ENCODE assay signal across 1 cellular context in the genomic region with DNA sequence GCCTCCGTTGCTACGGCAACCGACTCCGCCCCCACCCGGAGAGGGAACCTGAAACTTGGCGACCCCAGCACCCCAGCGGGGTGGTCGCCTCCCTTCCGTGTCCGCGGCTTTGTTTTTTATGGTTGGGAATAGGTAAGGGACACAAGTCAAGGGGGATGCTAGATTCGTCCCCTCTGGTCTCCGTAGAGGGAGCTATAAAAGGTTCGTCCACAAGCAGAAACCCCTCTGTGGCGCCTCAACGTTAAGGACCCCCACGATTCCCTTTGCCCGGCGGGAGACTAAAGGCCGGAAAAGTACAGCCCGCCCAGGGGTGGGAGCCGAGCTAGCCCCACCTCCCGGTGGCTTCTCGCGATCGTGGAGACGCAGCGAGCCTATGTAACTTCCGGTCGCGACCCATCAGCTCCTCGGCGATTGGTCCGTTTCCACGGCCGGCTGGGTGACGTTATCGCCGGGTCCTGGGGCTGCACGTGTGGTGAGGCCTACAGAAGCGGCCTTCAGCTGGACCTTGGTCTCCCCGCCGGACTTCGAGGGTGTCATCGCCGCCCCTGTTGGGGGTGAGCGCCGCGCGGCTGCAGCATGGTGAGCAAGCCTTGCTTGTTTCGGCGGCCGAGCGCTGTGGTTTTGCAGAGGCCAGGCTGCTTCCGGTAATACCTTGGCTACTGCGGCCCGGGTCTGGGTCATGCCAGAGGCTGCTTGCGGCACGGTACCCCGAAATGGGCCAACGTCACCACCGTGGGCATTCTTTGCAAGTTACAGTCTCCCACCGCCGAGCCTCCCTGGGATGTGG.
TF ChIP-seq lines count a peak whose summit lies in the region.

A gene with protein sequence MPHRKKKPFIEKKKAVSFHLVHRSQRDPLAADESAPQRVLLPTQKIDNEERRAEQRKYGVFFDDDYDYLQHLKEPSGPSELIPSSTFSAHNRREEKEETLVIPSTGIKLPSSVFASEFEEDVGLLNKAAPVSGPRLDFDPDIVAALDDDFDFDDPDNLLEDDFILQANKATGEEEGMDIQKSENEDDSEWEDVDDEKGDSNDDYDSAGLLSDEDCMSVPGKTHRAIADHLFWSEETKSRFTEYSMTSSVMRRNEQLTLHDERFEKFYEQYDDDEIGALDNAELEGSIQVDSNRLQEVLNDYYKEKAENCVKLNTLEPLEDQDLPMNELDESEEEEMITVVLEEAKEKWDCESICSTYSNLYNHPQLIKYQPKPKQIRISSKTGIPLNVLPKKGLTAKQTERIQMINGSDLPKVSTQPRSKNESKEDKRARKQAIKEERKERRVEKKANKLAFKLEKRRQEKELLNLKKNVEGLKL (plus strand): TSS at position 437 of the 787 bp plus-strand sequence. CDS start 140 bp downstream, at position 577.

TF ChIP-seq in K562, 482 proteins besides CTCF, POLR2A, EP300 and RAD21 (continued from another document and continues in another):
- no peak for TF ChIP-seq CREB5 (CRISPR knock-in tag; IDR thresholded peaks at IDR 0.05)
- no peak for TF ChIP-seq BRCA1 (IDR thresholded peaks at IDR 0.05)
- no peak for TF ChIP-seq BRCA1 (CRISPR knock-in tag; IDR thresholded peaks at IDR 0.05)
- no peak for TF ChIP-seq BRF2 (IDR thresholded peaks at IDR 0.05; ENCODE audit: borderline replicate concordance, insufficient read depth, insufficient read length)
- 0 out of 2 replicates have a peak, but pooled peaks have one; percentile 71 for TF ChIP-seq SREBF2 (CRISPR knock-in tag; IDR thresholded peaks at IDR 0.05)
- TF ChIP-seq, protein P1, sequence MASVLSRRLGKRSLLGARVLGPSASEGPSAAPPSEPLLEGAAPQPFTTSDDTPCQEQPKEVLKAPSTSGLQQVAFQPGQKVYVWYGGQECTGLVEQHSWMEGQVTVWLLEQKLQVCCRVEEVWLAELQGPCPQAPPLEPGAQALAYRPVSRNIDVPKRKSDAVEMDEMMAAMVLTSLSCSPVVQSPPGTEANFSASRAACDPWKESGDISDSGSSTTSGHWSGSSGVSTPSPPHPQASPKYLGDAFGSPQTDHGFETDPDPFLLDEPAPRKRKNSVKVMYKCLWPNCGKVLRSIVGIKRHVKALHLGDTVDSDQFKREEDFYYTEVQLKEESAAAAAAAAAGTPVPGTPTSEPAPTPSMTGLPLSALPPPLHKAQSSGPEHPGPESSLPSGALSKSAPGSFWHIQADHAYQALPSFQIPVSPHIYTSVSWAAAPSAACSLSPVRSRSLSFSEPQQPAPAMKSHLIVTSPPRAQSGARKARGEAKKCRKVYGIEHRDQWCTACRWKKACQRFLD (CRISPR knock-in tag; IDR thresholded peaks at IDR 0.05): peak; percentile 98
- no peak for TF ChIP-seq IRF2 (CRISPR knock-in tag; IDR thresholded peaks at IDR 0.05)
- TF ChIP-seq MTA3 (IDR thresholded peaks at IDR 0.05; ENCODE audit: borderline replicate concordance): peak; percentile 92
- no peak for TF ChIP-seq KLF10 (CRISPR knock-in tag; IDR thresholded peaks at IDR 0.05)
- peak; percentile 57 for TF ChIP-seq TAF9B (IDR thresholded peaks at IDR 0.05; ENCODE audit: partially characterized antibody)
- TF ChIP-seq ATF2 (CRISPR knock-in tag; IDR thresholded peaks at IDR 0.05): peak; percentile 92
- TF ChIP-seq MAZ (CRISPR knock-in tag; conservative IDR thresholded peaks at IDR 0.05 in 1 of 2, IDR thresholded peaks at IDR 0.05 in 1 of 2): peak; percentile 52 to 91; a peak in 2 of 4 replicates
- peak; percentile 86 to 94 for TF ChIP-seq E2F6 (IDR thresholded peaks at IDR 0.05; ENCODE audit: borderline replicate concordance in 1 of 2, extremely low read depth in 1 of 2, insufficient read depth in 1 of 2, insufficient read length in 1 of 2, low read depth in 1 of 2, low read length in 1 of 2, poor library complexity in 1 of 2, severe bottlenecking in 1 of 2)
- peak; percentile 100 for TF ChIP-seq EP400 (IDR thresholded peaks at IDR 0.05)
- 0 out of 2 replicates have a peak, but pooled peaks have one; percentile 10 for TF ChIP-seq ZBTB17 (CRISPR knock-in tag; IDR thresholded peaks at IDR 0.05)
- peak; percentile 72 for TF ChIP-seq CCNT2 (IDR thresholded peaks at IDR 0.05; ENCODE audit: borderline replicate concordance, extremely low read depth, insufficient read length, low read depth, low read length)
- peak; percentile 96 for TF ChIP-seq SP1 (CRISPR knock-in tag; IDR thresholded peaks at IDR 0.05)
- TF ChIP-seq ZNF830 (CRISPR knock-in tag; IDR thresholded peaks at IDR 0.05): no peak
- TF ChIP-seq RAD51 (IDR thresholded peaks at IDR 0.05; ENCODE audit: borderline replicate concordance, low read depth): no peak
- peak; percentile 98 for TF ChIP-seq BHLHE40 (IDR thresholded peaks at IDR 0.05; ENCODE audit: low read length)
- TF ChIP-seq, protein P2, sequence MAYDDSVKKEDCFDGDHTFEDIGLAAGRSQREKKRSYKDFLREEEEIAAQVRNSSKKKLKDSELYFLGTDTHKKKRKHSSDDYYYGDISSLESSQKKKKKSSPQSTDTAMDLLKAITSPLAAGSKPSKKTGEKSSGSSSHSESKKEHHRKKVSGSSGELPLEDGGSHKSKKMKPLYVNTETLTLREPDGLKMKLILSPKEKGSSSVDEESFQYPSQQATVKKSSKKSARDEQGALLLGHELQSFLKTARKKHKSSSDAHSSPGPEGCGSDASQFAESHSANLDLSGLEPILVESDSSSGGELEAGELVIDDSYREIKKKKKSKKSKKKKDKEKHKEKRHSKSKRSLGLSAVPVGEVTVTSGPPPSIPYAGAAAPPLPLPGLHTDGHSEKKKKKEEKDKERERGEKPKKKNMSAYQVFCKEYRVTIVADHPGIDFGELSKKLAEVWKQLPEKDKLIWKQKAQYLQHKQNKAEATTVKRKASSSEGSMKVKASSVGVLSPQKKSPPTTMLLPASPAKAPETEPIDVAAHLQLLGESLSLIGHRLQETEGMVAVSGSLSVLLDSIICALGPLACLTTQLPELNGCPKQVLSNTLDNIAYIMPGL (CRISPR knock-in tag; IDR thresholded peaks at IDR 0.05): peak; percentile 89; the same call in 1 of the 2 replicates
- TF ChIP-seq RBFOX2 (IDR thresholded peaks at IDR 0.05; ENCODE audit: low read depth, low read length): peak; percentile 98
- peak; percentile 97 for TF ChIP-seq RBBP5 (IDR thresholded peaks at IDR 0.05; ENCODE audit: borderline replicate concordance, insufficient read depth, low read length, poor library complexity, severe bottlenecking)
- peak; percentile 49; the same call in 1 of the 2 replicates for TF ChIP-seq MAFF (IDR thresholded peaks at IDR 0.05; ENCODE audit: low read length)
- peak; percentile 88 for TF ChIP-seq ELF1 (tag; IDR thresholded peaks at IDR 0.05)
- peak; percentile 71 for TF ChIP-seq EGR1 (conservative IDR thresholded peaks at IDR 0.05)
- TF ChIP-seq BRD9 (IDR thresholded peaks at IDR 0.05; ENCODE audit: low read depth, partially characterized antibody): peak; percentile 14
- TF ChIP-seq ZNF717 (CRISPR knock-in tag; IDR thresholded peaks at IDR 0.05): 0 out of 2 replicates have a peak, but pooled peaks have one; percentile 59
- peak; percentile 96 for TF ChIP-seq GATAD2B (IDR thresholded peaks at IDR 0.05; ENCODE audit: borderline replicate concordance)
- peak; percentile 98 for TF ChIP-seq ATF7 (IDR thresholded peaks at IDR 0.05)
- 0 out of 2 replicates have a peak, but pooled peaks have one; percentile 41 for TF ChIP-seq NBN (IDR thresholded peaks at IDR 0.05; ENCODE audit: low read depth)
- peak; percentile 95 for TF ChIP-seq ZNF232 (CRISPR knock-in tag; IDR thresholded peaks at IDR 0.05)
- no peak for TF ChIP-seq IFI16 (CRISPR knock-in tag; IDR thresholded peaks at IDR 0.05)
- peak; percentile 87 for TF ChIP-seq KDM5B (IDR thresholded peaks at IDR 0.05; ENCODE audit: insufficient replicate concordance, low read depth, low read length)
- no peak for TF ChIP-seq PTRF (tag; IDR thresholded peaks at IDR 0.05)
- TF ChIP-seq ZC3H8 (IDR thresholded peaks at IDR 0.05): no peak
- peak; percentile 95 for TF ChIP-seq CBX1 (IDR thresholded peaks at IDR 0.05; ENCODE audit: low read depth)
- TF ChIP-seq ETV5 (CRISPR knock-in tag; IDR thresholded peaks at IDR 0.05; ENCODE audit: low read depth): peak; percentile 75; the same call in 1 of the 2 replicates
- TF ChIP-seq MAFK (IDR thresholded peaks at IDR 0.05; ENCODE audit: low read length): no peak
- TF ChIP-seq POLR2H (tag; IDR thresholded peaks at IDR 0.05; ENCODE audit: low read depth): peak; percentile 89
- TF ChIP-seq MLX (CRISPR knock-in tag; conservative IDR thresholded peaks at IDR 0.05): 0 out of 4 replicates have a peak, but pooled peaks of 1 of the 2 experiments have one; percentile 26
- TF ChIP-seq, protein P3, sequence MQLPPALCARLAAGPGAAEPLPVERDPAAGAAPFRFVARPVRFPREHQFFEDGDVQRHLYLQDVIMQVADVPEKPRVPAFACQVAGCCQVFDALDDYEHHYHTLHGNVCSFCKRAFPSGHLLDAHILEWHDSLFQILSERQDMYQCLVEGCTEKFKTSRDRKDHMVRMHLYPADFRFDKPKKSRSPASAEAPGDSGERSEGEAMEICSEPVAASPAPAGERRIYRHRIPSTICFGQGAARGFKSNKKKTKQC (CRISPR knock-in tag; IDR thresholded peaks at IDR 0.05): peak; percentile 98
- peak; percentile 97 for TF ChIP-seq FOXP1 (CRISPR knock-in tag; IDR thresholded peaks at IDR 0.05)
- peak; percentile 67 for TF ChIP-seq CEBPG (CRISPR knock-in tag; IDR thresholded peaks at IDR 0.05)
- no peak for TF ChIP-seq CEBPG (tag; conservative IDR thresholded peaks at IDR 0.05 in 1 of 2, IDR thresholded peaks at IDR 0.05 in 1 of 2)
- no peak for TF ChIP-seq XRCC3 (IDR thresholded peaks at IDR 0.05)
- TF ChIP-seq MTA1 (IDR thresholded peaks at IDR 0.05; ENCODE audit: borderline replicate concordance): peak; percentile 83
- TF ChIP-seq ELF2 (CRISPR knock-in tag; IDR thresholded peaks at IDR 0.05): peak; percentile 87
- TF ChIP-seq, protein P4, sequence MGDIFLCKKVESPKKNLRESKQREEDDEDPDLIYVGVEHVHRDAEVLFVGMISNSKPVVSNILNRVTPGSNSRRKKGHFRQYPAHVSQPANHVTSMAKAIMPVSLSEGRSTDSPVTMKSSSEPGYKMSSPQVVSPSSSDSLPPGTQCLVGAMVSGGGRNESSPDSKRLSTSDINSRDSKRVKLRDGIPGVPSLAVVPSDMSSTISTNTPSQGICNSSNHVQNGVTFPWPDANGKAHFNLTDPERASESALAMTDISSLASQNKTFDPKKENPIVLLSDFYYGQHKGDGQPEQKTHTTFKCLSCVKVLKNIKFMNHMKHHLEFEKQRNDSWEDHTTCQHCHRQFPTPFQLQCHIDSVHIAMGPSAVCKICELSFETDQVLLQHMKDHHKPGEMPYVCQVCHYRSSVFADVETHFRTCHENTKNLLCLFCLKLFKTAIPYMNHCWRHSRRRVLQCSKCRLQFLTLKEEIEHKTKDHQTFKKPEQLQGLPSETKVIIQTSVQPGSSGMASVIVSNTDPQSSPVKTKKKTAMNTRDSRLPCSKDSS (IDR thresholded peaks at IDR 0.05; ENCODE audit: low read depth, partially characterized antibody): no peak
- TF ChIP-seq BMI1 (IDR thresholded peaks at IDR 0.05; ENCODE audit: low read length): peak; percentile 85
- no peak for TF ChIP-seq BRF1 (IDR thresholded peaks at IDR 0.05; ENCODE audit: borderline replicate concordance, extremely low read depth, insufficient read length)
- TF ChIP-seq ZNF431 (CRISPR knock-in tag; IDR thresholded peaks at IDR 0.05): peak; percentile 78
- TF ChIP-seq ZNF644 (tag; IDR thresholded peaks at IDR 0.05; ENCODE audit: low read depth): peak; percentile 15; the same call in 1 of the 2 replicates
- TF ChIP-seq ZNF584 (CRISPR knock-in tag; IDR thresholded peaks at IDR 0.05; ENCODE audit: low read depth): peak; percentile 71; the same call in 1 of the 2 replicates
- TF ChIP-seq SAFB (IDR thresholded peaks at IDR 0.05; ENCODE audit: borderline replicate concordance, low read depth, low read length): no peak
- TF ChIP-seq L3MBTL2 (IDR thresholded peaks at IDR 0.05): peak; percentile 97
- TF ChIP-seq CHD1 (IDR thresholded peaks at IDR 0.05; ENCODE audit: low read length): no peak
- TF ChIP-seq COPS2 (conservative IDR thresholded peaks at IDR 0.05): no peak
- TF ChIP-seq PHF20 (IDR thresholded peaks at IDR 0.05; ENCODE audit: partially characterized antibody): peak; percentile 99
- TF ChIP-seq ARHGAP35 (IDR thresholded peaks at IDR 0.05; ENCODE audit: partially characterized antibody): peak; percentile 91
- TF ChIP-seq PPARD (CRISPR knock-in tag; IDR thresholded peaks at IDR 0.05): no peak
